In the genomic region with DNA sequence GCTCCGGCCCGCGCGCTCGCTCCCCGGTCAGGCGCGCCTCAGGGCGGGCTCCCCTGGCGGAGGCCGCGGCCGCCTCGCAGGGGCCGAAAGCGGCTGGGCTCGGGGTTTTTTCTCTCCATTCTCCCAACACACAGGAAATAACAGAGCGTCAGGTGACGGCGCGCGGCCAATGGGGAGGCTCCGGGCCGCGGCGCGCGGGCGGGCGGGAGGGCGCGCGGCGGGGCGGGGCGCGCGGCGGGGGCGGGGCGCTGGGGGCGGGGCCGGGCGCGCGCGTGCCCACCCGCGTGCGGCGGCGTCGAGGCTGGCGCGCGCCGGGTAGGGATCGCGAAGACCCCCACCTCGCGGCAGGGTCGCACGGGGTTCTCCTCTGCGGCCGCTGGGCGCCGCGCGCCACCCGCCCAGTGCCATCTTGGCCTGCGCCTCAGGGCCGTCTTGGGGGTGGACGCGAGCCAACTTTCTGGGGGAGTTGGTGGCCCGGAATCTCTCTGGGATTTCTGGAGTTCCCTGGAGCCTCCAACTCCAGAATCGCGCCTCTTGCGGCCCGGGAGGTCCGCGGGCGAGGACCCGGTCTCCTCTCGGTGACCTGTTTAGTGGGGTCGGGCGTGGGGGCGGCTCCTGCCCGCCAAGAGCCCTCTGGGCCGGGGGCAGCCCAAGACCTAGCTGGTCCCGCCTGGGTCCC, we compare ENCODE assay signal across 8 cellular contexts. TPM values are rescaled to one million over a fixed set of nuclear protein-coding genes. Genes with fewer than 3 reads are reported as not detected.
DNase-seq lines count a peak whose midpoint lies in the region; ATAC-seq, FAIRE-seq and TF ChIP-seq lines count a peak whose summit lies in the region.

A gene (minus strand): TSS at position 142 of the 679 bp plus-strand sequence. CDS start 55,348 bp downstream, outside the sequence.

- peak within 1 kb of the TSS; percentile 94 for H3K27ac Mint-ChIP-seq in stimulated activated naive CD8-positive, alpha-beta T cell treated with anti-CD3 and anti-CD28 coated beads, Interleukin-15, amount 100 ng/mL, for 72 hours

- H3K27ac ChIP-seq in neural cell (ENCODE audit: low read length), result peak within 1 kb of the TSS; percentile 70

- H3F3A ChIP-seq in neural cell (ENCODE audit: insufficient read depth, low read length, poor library complexity, severe bottlenecking), result no peaks in the 10 kb centered on the region

- H3K79me2 ChIP-seq in neural cell (replicated peaks; ENCODE audit: insufficient read depth, low read length), result peaks cover 49% of the 10 kb centered on the region

- TF ChIP-seq RAD21 in neural cell (conservative IDR thresholded peaks at IDR 0.05), result no peak

- H3K9me3 Mint-ChIP-seq in stimulated activated naive CD8-positive, alpha-beta T cell treated with anti-CD3 and anti-CD28 coated beads, Interleukin-15, amount 100 ng/mL, for 72 hours, result no peaks in the 10 kb centered on the region

- TF ChIP-seq POLR2A in Raji (IDR thresholded peaks at IDR 0.05; ENCODE audit: insufficient read depth, low read depth, low read length), result peak; percentile 54

- H3K4me2 ChIP-seq in neural cell (ENCODE audit: low read length), result peak within 1 kb of the TSS; percentile 68

- H2AFZ ChIP-seq in neural cell (ENCODE audit: low read depth, low read length), result no peak within 1 kb of the TSS

- no peaks in the 10 kb centered on the region for H3K36me3 ChIP-seq in neural cell (ENCODE audit: insufficient read depth, low read length)

- no peaks in the 10 kb centered on the region for H3K9me3 ChIP-seq in neural cell (ENCODE audit: low read length)

- H3K9ac ChIP-seq in neural cell (ENCODE audit: low read length), result peak within 1 kb of the TSS; percentile 87

- H3K27me3 ChIP-seq in neural cell (ENCODE audit: insufficient read depth, low read depth, low read length), result no peaks in the 10 kb centered on the region

- TF ChIP-seq EP300 in neural cell (conservative IDR thresholded peaks at IDR 0.05; ENCODE audit: poor library complexity, severe bottlenecking), result no peak

- H3K27me3 Mint-ChIP-seq in stimulated activated naive CD8-positive, alpha-beta T cell treated with anti-CD3 and anti-CD28 coated beads, Interleukin-15, amount 100 ng/mL, for 72 hours, result no peaks in the 10 kb centered on the region

- peaks cover 23% of the 10 kb centered on the region for H4K20me1 ChIP-seq in neural cell (ENCODE audit: insufficient read depth)

- peak; percentile 54 for ATAC-seq in GM21381 (IDR thresholded peaks at IDR 0.05; ENCODE audit: unreplicated experiment)
- peak; percentile 85 for ATAC-seq in stimulated activated naive CD8-positive, alpha-beta T cell treated with anti-CD3 and anti-CD28 coated beads, Interleukin-15, amount 100 ng/mL, for 72 hours

- peaks cover 39% of the 10 kb centered on the region for H3K4me1 Mint-ChIP-seq in stimulated activated naive CD8-positive, alpha-beta T cell treated with anti-CD3 and anti-CD28 coated beads, Interleukin-15, amount 100 ng/mL, for 72 hours

- H3K4me3 ChIP-seq in fibroblast of villous mesenchyme (ENCODE audit: low read depth, low read length), result peak within 1 kb of the TSS; percentile 94
- H3K4me3 ChIP-seq in neural cell (ENCODE audit: low read length), result peak within 1 kb of the TSS; percentile 97

- H3K4me3 Mint-ChIP-seq in stimulated activated naive CD8-positive, alpha-beta T cell treated with anti-CD3 and anti-CD28 coated beads, Interleukin-15, amount 100 ng/mL, for 72 hours, result peak within 1 kb of the TSS; percentile 96 to 98

- no peak for FAIRE-seq in D721Med (lab: Jason Lieb, UNC)

- DNase-seq in D721Med (ENCODE audit: insufficient read length, low spot score) (peak; percentile 50), HuH-7.5 (ENCODE audit: low spot score) (peak; percentile 95), fibroblast of villous mesenchyme (ENCODE audit: low read depth) (peak; percentile 72)
- DNase-seq in activated effector memory CD4-positive, alpha-beta T cell treated with anti-CD3 and anti-CD28 coated beads, Interleukin-2, amount 50 U/mL, for 16 hours, result peak; percentile 92
- peak; percentile 70 to 74 for DNase-seq in stimulated activated naive CD8-positive, alpha-beta T cell treated with anti-CD3 and anti-CD28 coated beads, Interleukin-15, amount 100 ng/mL, for 72 hours

- no peaks in the 10 kb centered on the region for H3K9me2 ChIP-seq in neural cell (ENCODE audit: insufficient read depth, low read length)

- TF ChIP-seq CTCF in D721Med (IDR thresholded peaks at IDR 0.05; ENCODE audit: insufficient read depth, missing control alignments) (no peak), fibroblast of villous mesenchyme (IDR thresholded peaks at IDR 0.05; ENCODE audit: insufficient read depth, low read depth, low read length) (no peak), neural cell (IDR thresholded peaks at IDR 0.05; ENCODE audit: poor library complexity, severe bottlenecking) (no peak)

TF ChIP-seq in neural cell, 6 proteins besides CTCF, POLR2A, EP300 and RAD21:
- TF ChIP-seq, protein P1, sequence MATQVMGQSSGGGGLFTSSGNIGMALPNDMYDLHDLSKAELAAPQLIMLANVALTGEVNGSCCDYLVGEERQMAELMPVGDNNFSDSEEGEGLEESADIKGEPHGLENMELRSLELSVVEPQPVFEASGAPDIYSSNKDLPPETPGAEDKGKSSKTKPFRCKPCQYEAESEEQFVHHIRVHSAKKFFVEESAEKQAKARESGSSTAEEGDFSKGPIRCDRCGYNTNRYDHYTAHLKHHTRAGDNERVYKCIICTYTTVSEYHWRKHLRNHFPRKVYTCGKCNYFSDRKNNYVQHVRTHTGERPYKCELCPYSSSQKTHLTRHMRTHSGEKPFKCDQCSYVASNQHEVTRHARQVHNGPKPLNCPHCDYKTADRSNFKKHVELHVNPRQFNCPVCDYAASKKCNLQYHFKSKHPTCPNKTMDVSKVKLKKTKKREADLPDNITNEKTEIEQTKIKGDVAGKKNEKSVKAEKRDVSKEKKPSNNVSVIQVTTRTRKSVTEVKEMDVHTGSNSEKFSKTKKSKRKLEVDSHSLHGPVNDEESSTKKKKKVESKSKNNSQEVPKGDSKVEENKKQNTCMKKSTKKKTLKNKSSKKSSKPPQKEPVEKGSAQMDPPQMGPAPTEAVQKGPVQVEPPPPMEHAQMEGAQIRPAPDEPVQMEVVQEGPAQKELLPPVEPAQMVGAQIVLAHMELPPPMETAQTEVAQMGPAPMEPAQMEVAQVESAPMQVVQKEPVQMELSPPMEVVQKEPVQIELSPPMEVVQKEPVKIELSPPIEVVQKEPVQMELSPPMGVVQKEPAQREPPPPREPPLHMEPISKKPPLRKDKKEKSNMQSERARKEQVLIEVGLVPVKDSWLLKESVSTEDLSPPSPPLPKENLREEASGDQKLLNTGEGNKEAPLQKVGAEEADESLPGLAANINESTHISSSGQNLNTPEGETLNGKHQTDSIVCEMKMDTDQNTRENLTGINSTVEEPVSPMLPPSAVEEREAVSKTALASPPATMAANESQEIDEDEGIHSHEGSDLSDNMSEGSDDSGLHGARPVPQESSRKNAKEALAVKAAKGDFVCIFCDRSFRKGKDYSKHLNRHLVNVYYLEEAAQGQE (IDR thresholded peaks at IDR 0.05; ENCODE audit: borderline replicate concordance), result no peak
- TF ChIP-seq SMC3 (conservative IDR thresholded peaks at IDR 0.05; ENCODE audit: poor library complexity) (no peak), POLR2AphosphoS5 (IDR thresholded peaks at IDR 0.05) (peak; percentile 60)

RNA-seq across cellular contexts. Expression of the gene that starts here (rescaled TPM):
- total RNA-seq in fibroblast of villous mesenchyme, result 26.4 and 30.7 TPM in 2 replicates
- 21.9 and 27.5 TPM in 2 replicates for polyA plus RNA-seq in neural cell
- 134 and 148 TPM in 2 replicates for polyA minus RNA-seq in neural cell

Comparison
In these comparisons a context has a peak if more than half of its experiments do, and no peak if none do; other contexts are left out.
1. Peak in every context shown above with its lines: DNase-seq, ATAC-seq, H3K4me3 ChIP-seq and H3K27ac ChIP-seq.